6 cellular contexts compared by ENCODE assay signal in genomic region chr16:30066882-30067583, GRCh38. TPM values are rescaled to one million over a fixed set of nuclear protein-coding genes. Genes with fewer than 3 reads are reported as not detected.
DNase-seq lines count a peak whose midpoint lies in the region; TF ChIP-seq lines count a peak whose summit lies in the region.

No MANE protein-coding gene starts in this region.

- peaks cover 24 to 38% of the 10 kb centered on the region in 2 donors for H3K4me1 ChIP-seq in thyroid gland

- H3K4me3 Mint-ChIP-seq in activated CD4-positive, alpha-beta T cell treated with anti-CD3 and anti-CD28 coated beads, Interleukin-2, amount 10 ng/mL, durations not matched to agents 7 days and 5 days, result peak overlapping the region; percentile 99

- TF ChIP-seq POLR2A in thyroid gland (IDR thresholded peaks at IDR 0.05), result no peak

- intact Hi-C loops in head of caudate nucleus (cut with DNase I) (loop anchor here (5.0 kb wide), 1 partner anchor 55 kb away; the partner anchor contains the start of gene MAPK3), thyroid gland (cut with DNase I) (no loop called here)

- H3K4me1 Mint-ChIP-seq in activated CD4-positive, alpha-beta T cell treated with anti-CD3 and anti-CD28 coated beads, Interleukin-2, amount 10 ng/mL, durations not matched to agents 7 days and 5 days, result peaks cover 41% of the 10 kb centered on the region

- no peak for DNase-seq in activated CD4-positive, alpha-beta T cell treated with anti-CD3 and anti-CD28 coated beads, Interleukin-2, amount 10 ng/mL, durations not matched to agents 7 days and 5 days
- no peak for DNase-seq in activated CD4-positive, alpha-beta T cell treated with anti-CD3 and anti-CD28 coated beads, Interleukin-2, amount 50 U/mL, for 4 hours
- DNase-seq in head of caudate nucleus, result peak in 22 of 42 donors; percentile 18 to 67 (median 41)
- peak; percentile 21 to 37 for DNase-seq in thyroid gland
- no peak for DNase-seq in COR-L47 (lab: John Stamatoyannopoulos, UW)
- DNase-seq in UCSD-AML1 (lab: John Stamatoyannopoulos, UW; ENCODE audit: unreplicated experiment), result no peak

- no peaks in the 10 kb centered on the region for H3K27me3 ChIP-seq in thyroid gland

- TF ChIP-seq CTCF in thyroid gland (IDR thresholded peaks at IDR 0.05), result no peak

- peak overlapping the region; percentile 78 to 99 (median 97) for H3K27ac ChIP-seq in thyroid gland

- no peaks in the 10 kb centered on the region for H3K9me3 ChIP-seq in thyroid gland

- no peaks in the 10 kb centered on the region for H3K27me3 Mint-ChIP-seq in activated CD4-positive, alpha-beta T cell treated with anti-CD3 and anti-CD28 coated beads, Interleukin-2, amount 10 ng/mL, durations not matched to agents 7 days and 5 days

- POLR2A ChIA-PET in activated CD4-positive, alpha-beta T cell treated with anti-CD3 and anti-CD28 coated beads, Interleukin-2, amount 10 ng/mL, durations not matched to agents 7 days and 5 days (lab: Charles Lee), result no interaction called here

- CTCF ChIA-PET in activated CD4-positive, alpha-beta T cell treated with anti-CD3 and anti-CD28 coated beads, Interleukin-2, amount 10 ng/mL, durations not matched to agents 7 days and 5 days (lab: Charles Lee), result interaction anchor here (0.6 to 4.1 kb wide), 5 partner anchors 8 to 574 kb away, joined by 3 to 39 read pairs (median 4); partner anchors contain the start of gene TBX6

- WGBS in thyroid gland, 2 donors, result 74 to 77% methylated on average over 15 to 17 of the region's 17 CpGs

- H3K36me3 Mint-ChIP-seq in activated CD4-positive, alpha-beta T cell treated with anti-CD3 and anti-CD28 coated beads, Interleukin-2, amount 10 ng/mL, durations not matched to agents 7 days and 5 days (ENCODE audit: low read depth), result peaks cover 59% of the 10 kb centered on the region

- H3K9me3 Mint-ChIP-seq in activated CD4-positive, alpha-beta T cell treated with anti-CD3 and anti-CD28 coated beads, Interleukin-2, amount 10 ng/mL, durations not matched to agents 7 days and 5 days, result no peaks in the 10 kb centered on the region

- H3K4me3 ChIP-seq in thyroid gland (replicated peaks in 1 of 3), result peak overlapping the region; percentile 86 to 97 (median 95)

- H3K36me3 ChIP-seq in thyroid gland, result peaks cover 47 to 51% of the 10 kb centered on the region in 2 donors

- H3K27ac Mint-ChIP-seq in activated CD4-positive, alpha-beta T cell treated with anti-CD3 and anti-CD28 coated beads, Interleukin-2, amount 10 ng/mL, durations not matched to agents 7 days and 5 days, result peak overlapping the region; percentile 99

RNA-seq across cellular contexts. Expression of gene ALDOA, which starts 1.5 kb away (rescaled TPM):
- total RNA-seq in activated CD4-positive, alpha-beta T cell treated with anti-CD3 and anti-CD28 coated beads, Interleukin-2, amount 10 ng/mL, durations not matched to agents 7 days and 5 days, result 1,000 to 10,000 TPM; 1,139 to 1,329 TPM
- 1,000 to 10,000 TPM in 3 of 4 donors, 100 to 1,000 TPM in 1; 752 to 2,025 (median 1,174) TPM for total RNA-seq in thyroid gland

RNA-seq across cellular contexts. Expression of gene PPP4C, which starts 8.8 kb away (rescaled TPM):
- 100 to 1,000 TPM; 129 to 136 TPM for total RNA-seq in activated CD4-positive, alpha-beta T cell treated with anti-CD3 and anti-CD28 coated beads, Interleukin-2, amount 10 ng/mL, durations not matched to agents 7 days and 5 days
- 10 to 100 TPM; 43.6 to 59.9 (median 50.8) TPM for total RNA-seq in thyroid gland

RNA-seq across cellular contexts. Expression of gene TBX6, which starts 24.7 kb away (rescaled TPM):
- total RNA-seq in activated CD4-positive, alpha-beta T cell treated with anti-CD3 and anti-CD28 coated beads, Interleukin-2, amount 10 ng/mL, durations not matched to agents 7 days and 5 days, result 1 to 10 TPM; 1.2 to 1.7 TPM
- 1 to 10 TPM; 1.6 to 3.3 (median 2.4) TPM for total RNA-seq in thyroid gland

RNA-seq across cellular contexts. Expression of gene YPEL3, which starts 29.0 kb away (rescaled TPM):
- 10 to 100 TPM; 50.7 to 55.4 TPM for total RNA-seq in activated CD4-positive, alpha-beta T cell treated with anti-CD3 and anti-CD28 coated beads, Interleukin-2, amount 10 ng/mL, durations not matched to agents 7 days and 5 days
- 100 to 1,000 TPM in 1 of 4 donors, 10 to 100 TPM in 3; 32.4 to 372 (median 68.0) TPM for total RNA-seq in thyroid gland

RNA-seq across cellular contexts. Expression of gene TLCD3B, which starts 36.0 kb away (rescaled TPM):
- total RNA-seq in activated CD4-positive, alpha-beta T cell treated with anti-CD3 and anti-CD28 coated beads, Interleukin-2, amount 10 ng/mL, durations not matched to agents 7 days and 5 days, result 1 to 10 TPM; 7.1 to 7.2 TPM
- total RNA-seq in thyroid gland, result under 1 TPM in 2 of 4 donors, not detected in 2; 0.54 to 0.79 TPM

Comparison
In these comparisons a context has a peak if more than half of its experiments do, and no peak if none do; other contexts are left out.
1. DNase-seq: peak in head of caudate nucleus (22 of 42) and thyroid gland (2 of 2); none in activated CD4-positive, alpha-beta T cell treated with anti-CD3 and anti-CD28 coated beads, Interleukin-2, amount 10 ng/mL, durations not matched to agents 7 days and 5 days (single experiment), activated CD4-positive, alpha-beta T cell treated with anti-CD3 and anti-CD28 coated beads, Interleukin-2, amount 50 U/mL, for 4 hours (0 of 2), COR-L47 (single experiment) and UCSD-AML1 (single experiment).